ENCODE assay signal across 8 cellular contexts in the genomic region with DNA sequence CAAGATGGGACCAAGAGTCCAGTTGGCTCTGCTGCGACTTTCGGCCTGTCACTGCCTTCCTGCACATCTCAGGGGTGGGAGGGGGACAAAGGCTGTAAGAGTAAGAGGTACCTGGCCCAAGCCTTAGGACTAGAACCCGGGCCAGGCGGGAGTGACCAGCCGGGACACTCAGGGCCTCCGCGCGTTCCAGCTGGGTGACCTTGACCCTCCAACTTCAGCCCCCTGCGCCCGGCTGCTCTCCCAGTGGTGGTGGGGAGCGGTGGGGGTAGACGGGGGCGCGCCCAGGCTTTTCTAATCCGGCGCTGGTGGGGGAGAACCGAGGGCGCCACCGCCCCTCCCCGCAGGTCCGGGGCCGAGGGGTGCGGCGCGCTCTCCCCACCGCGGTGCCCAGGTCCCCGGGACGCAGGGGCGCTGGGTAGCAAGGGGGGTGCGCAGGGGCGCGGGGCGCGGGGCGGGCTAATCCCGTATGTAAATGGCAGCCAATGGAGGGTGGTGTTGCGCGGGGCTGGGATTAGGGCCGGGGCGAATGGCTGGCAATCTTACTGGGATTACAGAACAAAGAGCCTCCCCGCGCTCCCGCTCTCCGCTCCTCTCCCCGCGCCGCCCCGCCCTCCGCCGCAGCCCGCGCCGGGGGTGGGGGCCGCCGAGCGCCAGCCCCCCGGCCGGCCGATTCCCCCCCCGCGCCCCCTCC. TPM values are rescaled to one million over a fixed set of nuclear protein-coding genes. Genes with fewer than 3 reads are reported as not detected.
A peak's percentile ranks its signal among the peaks of the same experiment; 100 is the strongest.
DNase-seq lines count a peak whose midpoint lies in the region; ATAC-seq and TF ChIP-seq lines count a peak whose summit lies in the region.

Gene GTF2IRD1, plus strand, starts transcription at position 586 of the 691 bp plus-strand sequence. CDS start 54,175 bp downstream, outside the sequence.

- TF ChIP-seq CTCF in WERI-Rb-1 (IDR thresholded peaks at IDR 0.05; ENCODE audit: low read depth, low read length) = no peak

- H3K4me1 ChIP-seq in skeletal muscle tissue (ENCODE audit: control insufficient read depth in 3 of 3, insufficient read depth in 3 of 3, low read length in 3 of 3) = peaks cover 36 to 39% (median 38%) of the 10 kb centered on the region in 3 donors

- peak; percentile 91 for DNase-seq in A172 (ENCODE audit: low spot score)
- peak; percentile 67 for DNase-seq in NCI-H2171 (lab: John Stamatoyannopoulos, UW)
- peak; percentile 96 for DNase-seq in WERI-Rb-1
- no peak for DNase-seq in central memory CD8-positive, alpha-beta T cell (ENCODE audit: low spot score in 2 of 2)
- DNase-seq in immature natural killer cell = no peak

- H3K9me3 Mint-ChIP-seq in central memory CD8-positive, alpha-beta T cell = no peaks in the 10 kb centered on the region
- no peaks in the 10 kb centered on the region for H3K9me3 Mint-ChIP-seq in immature natural killer cell

- peak within 1 kb of the TSS; percentile 89 for H3K4me3 ChIP-seq in WERI-Rb-1 (ENCODE audit: low read depth, low read length)
- H3K4me3 ChIP-seq in skeletal muscle tissue (ENCODE audit: low read length in 3 of 3) = peak within 1 kb of the TSS; percentile 65 to 84 (median 80)

- H3K9me3 ChIP-seq in WERI-Rb-1 (ENCODE audit: severe bottlenecking) (no peaks in the 10 kb centered on the region), skeletal muscle tissue (ENCODE audit: control insufficient read depth in 3 of 3, low read length in 3 of 3) (no peaks in the 10 kb centered on the region)

- H3K27ac Mint-ChIP-seq in central memory CD8-positive, alpha-beta T cell (ENCODE audit: low read depth) = peak within 1 kb of the TSS; percentile 68
- H3K27ac Mint-ChIP-seq in immature natural killer cell = no peak within 1 kb of the TSS

- H3K27me3 ChIP-seq in WERI-Rb-1 (ENCODE audit: insufficient read depth, low read depth, severe bottlenecking) = no peaks in the 10 kb centered on the region
- H3K27me3 ChIP-seq in skeletal muscle tissue (ENCODE audit: control insufficient read depth in 3 of 3, insufficient read depth in 3 of 3, low read length in 3 of 3) = no peaks in the 10 kb centered on the region

- H3K27ac ChIP-seq in WERI-Rb-1 (peak within 1 kb of the TSS; percentile 96), skeletal muscle tissue (ENCODE audit: low read depth, low read length) (peak within 1 kb of the TSS; percentile 99)

- H3K4me3 Mint-ChIP-seq in central memory CD8-positive, alpha-beta T cell = peak within 1 kb of the TSS; percentile 63
- peak within 1 kb of the TSS in 4 of 5 donors; percentile 33 to 57 (median 45) for H3K4me3 Mint-ChIP-seq in immature natural killer cell

- H3K36me3 Mint-ChIP-seq in central memory CD8-positive, alpha-beta T cell (ENCODE audit: insufficient read depth) = no peaks in the 10 kb centered on the region
- no peaks in the 10 kb centered on the region for H3K36me3 Mint-ChIP-seq in immature natural killer cell

- H3K4me1 Mint-ChIP-seq in central memory CD8-positive, alpha-beta T cell = peaks cover 12% of the 10 kb centered on the region
- peaks cover 7 to 9% of the 10 kb centered on the region in 2 donors for H3K4me1 Mint-ChIP-seq in immature natural killer cell

- H3K9ac ChIP-seq in skeletal muscle tissue (ENCODE audit: low read depth in 1 of 3, low read length in 3 of 3) = peak within 1 kb of the TSS; percentile 91 to 98 (median 98)

- ATAC-seq in GM19452 (IDR thresholded peaks at IDR 0.05; ENCODE audit: unreplicated experiment) (peak; percentile 44), HG03280 (IDR thresholded peaks at IDR 0.05; ENCODE audit: unreplicated experiment) (no peak)
- ATAC-seq in central memory CD8-positive, alpha-beta T cell (replicated peaks; ENCODE audit: extremely low read depth, poor library complexity, severe bottlenecking) = peak; percentile 8

- H3K36me3 ChIP-seq in WERI-Rb-1 = peaks cover 29% of the 10 kb centered on the region
- H3K36me3 ChIP-seq in skeletal muscle tissue (ENCODE audit: control insufficient read depth in 3 of 3, insufficient read depth in 3 of 3, low read length in 3 of 3) = no peaks in the 10 kb centered on the region

- H3K27me3 Mint-ChIP-seq in central memory CD8-positive, alpha-beta T cell = peaks cover 34% of the 10 kb centered on the region
- peaks cover 1 to 15% (median 2%) of the 10 kb centered on the region in 3 donors for H3K27me3 Mint-ChIP-seq in immature natural killer cell (ENCODE audit: low read depth in 3 of 3)

RNA-seq across cellular contexts. Expression of gene GTF2IRD1, which starts in this region (rescaled TPM):
- total RNA-seq in A172 (2014; rRNA removed; shearing (Covaris generic)) = 25.2 and 54.7 TPM in 2 replicates
- not detected for polyA plus RNA-seq in immature natural killer cell
- 16.2 TPM for total RNA-seq in skeletal muscle tissue

Comparison
In these comparisons a context has a peak if more than half of its experiments do, and no peak if none do; other contexts are left out.
1. DNase-seq: peak in A172 (single experiment), NCI-H2171 (single experiment) and WERI-Rb-1 (single experiment); none in central memory CD8-positive, alpha-beta T cell (0 of 2) and immature natural killer cell (0 of 3).